Comparison of ENCODE assay signal across 17 cellular contexts in the genomic region with DNA sequence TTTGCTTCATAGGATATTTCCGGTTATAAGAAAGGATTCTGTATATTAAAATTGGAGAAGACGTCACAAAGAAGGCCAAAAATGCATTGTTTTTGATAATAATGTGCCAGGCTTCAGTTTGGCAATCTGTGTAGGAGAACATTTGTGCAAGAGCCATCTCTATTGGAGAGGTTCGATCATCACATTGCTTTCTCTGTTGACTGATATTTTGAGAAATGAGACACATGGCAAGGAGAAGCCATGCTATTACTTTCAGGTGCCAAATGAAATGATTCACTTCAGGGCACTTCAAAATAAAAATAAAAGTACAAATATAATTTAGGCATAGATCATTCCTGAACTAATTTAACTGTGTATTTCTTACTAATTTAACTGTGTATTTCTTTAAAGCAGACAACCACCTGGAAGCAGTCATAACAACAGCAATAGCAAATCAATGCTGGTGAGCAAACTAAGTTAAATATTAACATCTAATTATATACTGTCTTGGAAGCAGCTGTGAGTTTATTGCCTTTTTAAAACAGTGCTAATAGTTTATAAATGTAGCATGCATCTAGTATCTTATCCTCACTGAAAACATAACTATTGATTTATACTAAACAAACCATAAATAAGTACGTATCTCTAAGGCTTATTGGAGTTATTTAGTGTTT. TPM values are rescaled to one million over a fixed set of nuclear protein-coding genes. Genes with fewer than 3 reads are reported as not detected.
DNase-seq lines count a peak whose midpoint lies in the region; ATAC-seq, FAIRE-seq and TF ChIP-seq lines count a peak whose summit lies in the region.
"Had no signal": no experiment of that assay in that cellular context is flagged by ENCODE, and none has a peak within 500 bp of the region (broad histone marks: within the 10 kb centered on the region; RNA-seq: fewer than 3 reads in every experiment).

No MANE protein-coding gene starts in this region.

- TF ChIP-seq CTCF in mucosa of descending colon (IDR thresholded peaks at IDR 0.05) = no peak

- intact Hi-C loops in mucosa of descending colon (cut with DNase I, micrococcal nuclease) = no loop called here
- intact Hi-C loops in left colon (cut with DNase I, micrococcal nuclease) = loop anchor here in 1 of 2 donors (10.0 kb wide), 1 partner anchor 59 kb away; no protein-coding TSS in a partner anchor

- no peaks in the 10 kb centered on the region for H3K9me3 ChIP-seq in mucosa of descending colon
- H3K9me3 ChIP-seq: BLaER1 treated with 17β-estradiol and CSF1 and Interleukin-3, amounts not matched to agents 10 nM and 100 nM; HAP-1 had no signal

- ATAC-seq in mucosa of descending colon (peak; percentile 42), left colon (no peak)
- ATAC-seq: GM12878 had no signal

- FAIRE-seq in islet of Langerhans (lab: Jason Lieb, UNC) = peak; percentile 99
- FAIRE-seq: GM12878, H1 had no signal

- H3K4me1 ChIP-seq in mucosa of descending colon (ENCODE audit: low read depth) = peaks cover 2% of the 10 kb centered on the region
- H3K4me1 ChIP-seq: BLaER1 treated with 17β-estradiol and CSF1 and Interleukin-3, amounts not matched to agents 10 nM and 100 nM; HAP-1 had no signal

- no peaks in the 10 kb centered on the region for H3K36me3 ChIP-seq in mucosa of descending colon (ENCODE audit: low read depth)
- H3K36me3 ChIP-seq: BLaER1 treated with 17β-estradiol and CSF1 and Interleukin-3, amounts not matched to agents 10 nM and 100 nM; HAP-1 had no signal

- no peak overlapping the region for H3K4me3 ChIP-seq in mucosa of descending colon
- H3K4me3 ChIP-seq: BLaER1 treated with 17β-estradiol and CSF1 and Interleukin-3, amounts not matched to agents 10 nM and 100 nM; GM12878; HAP-1 had no signal

- DNase-seq in NCI-H1417 (lab: John Stamatoyannopoulos, UW) (peak in 2 of 3 experiments; percentile 3 to 65), NCI-H1417 treated with DMSO at 0.1 percent for 48 hours (lab: John Stamatoyannopoulos, UW) (no peak), NCI-H69 (lab: John Stamatoyannopoulos, UW) (peak; percentile 54), mucosa of descending colon (no peak), DMS79 treated with DMSO at 0.1 percent for 48 hours (lab: John Stamatoyannopoulos, UW) (no peak), 8988T (no peak), left colon (no peak)
- DNase-seq: AML-193; CD4-positive, CD25-positive, alpha-beta regulatory T cell; DMS153 had no signal

RNA-seq across cellular contexts. Expression of a gene that starts 50.2 kb away (rescaled TPM):
- total RNA-seq in mucosa of descending colon = under 1 TPM; 0.05 to 0.82 (median 0.06) TPM
- total RNA-seq in left colon = under 1 TPM in 1 of 2 donors, not detected in 1; 0.20 TPM
- total RNA-seq: CD4-positive, CD25-positive, alpha-beta regulatory T cell; G401; GM12878; HT1080 had no signal

Comparison
In these comparisons a context has a peak if more than half of its experiments do, and no peak if none do; other contexts are left out.
1. DNase-seq: peak in NCI-H1417 (2 of 3) and NCI-H69 (single experiment); none in NCI-H1417 treated with DMSO at 0.1 percent for 48 hours (single experiment), mucosa of descending colon (0 of 3), DMS79 treated with DMSO at 0.1 percent for 48 hours (single experiment), 8988T (single experiment) and left colon (0 of 2).